Comparison of ENCODE assay signal across 8 cellular contexts in the genomic region with DNA sequence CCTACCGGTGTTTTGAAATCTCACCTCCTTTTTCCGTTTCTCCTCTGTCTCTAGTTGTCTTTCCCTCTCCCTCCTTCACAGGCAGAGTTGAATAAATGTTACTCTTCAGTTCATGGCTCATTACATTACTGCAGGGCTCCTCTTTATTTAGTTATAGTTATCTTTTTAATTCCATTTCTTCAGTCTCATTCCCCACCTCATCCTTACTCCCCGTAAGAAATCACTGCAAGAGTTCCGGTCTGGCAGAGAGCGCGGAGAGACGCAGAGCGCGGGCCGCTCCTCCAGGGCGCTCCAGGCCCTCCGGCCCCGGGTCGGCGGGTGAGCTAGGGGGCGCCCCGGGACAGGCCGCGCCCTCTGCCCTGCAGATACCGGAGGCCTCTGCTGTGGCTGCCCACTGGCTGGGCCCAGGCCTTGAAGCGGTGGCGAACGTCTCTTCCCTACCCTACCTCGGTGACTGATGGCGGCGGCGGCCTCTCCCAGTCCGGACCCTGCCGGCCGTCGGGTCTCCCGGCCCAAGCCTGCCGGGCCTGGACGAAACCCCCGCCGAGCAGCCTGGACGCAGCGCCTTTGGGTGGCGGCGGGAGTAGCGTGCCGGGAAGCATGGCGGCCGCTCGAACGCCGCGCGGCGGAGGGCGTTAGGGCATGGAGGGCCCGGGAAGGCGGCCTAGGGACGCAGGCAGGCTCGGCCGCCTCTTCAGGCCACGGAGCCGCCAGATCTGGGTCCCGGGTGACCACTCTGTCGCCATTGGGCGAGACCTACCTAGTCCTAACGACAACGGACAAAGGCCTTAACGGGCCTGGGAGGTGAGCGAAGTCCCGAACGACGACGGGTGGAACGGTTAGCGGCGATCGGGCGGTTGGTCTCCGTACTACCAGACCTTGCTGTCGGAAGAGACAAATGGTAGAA. TPM values are rescaled to one million over a fixed set of nuclear protein-coding genes. Genes with fewer than 3 reads are reported as not detected.
DNase-seq lines count a peak whose midpoint lies in the region; ATAC-seq and TF ChIP-seq lines count a peak whose summit lies in the region.

No MANE protein-coding gene starts in this region.

- no peaks in the 10 kb centered on the region for H3K9me3 ChIP-seq in colonic mucosa

- TF ChIP-seq CTCF in GM12874 (IDR thresholded peaks at IDR 0.05; ENCODE audit: insufficient read depth, low read depth, low read length) (peak; percentile 59), colonic mucosa (IDR thresholded peaks at IDR 0.05) (peak; percentile 36)

- H3K4me3 ChIP-seq in colonic mucosa: peak overlapping the region; percentile 58

- DNase-seq in NCI-H1105 treated with DMSO at 0.1 percent for 48 hours (lab: John Stamatoyannopoulos, UW) (peak; percentile 57), colonic mucosa (peak; percentile 83), left lobe of liver (ENCODE audit: low spot score) (peak; percentile 64), NCI-H1436 (lab: John Stamatoyannopoulos, UW) (no peak)
- peak; percentile 50 for DNase-seq in activated CD4-positive, alpha-beta T cell treated with anti-CD3 and anti-CD28 coated beads for 1 hour
- peak; percentile 68 to 76 for DNase-seq in stimulated activated CD4-positive, alpha-beta T cell treated with anti-CD3 and anti-CD28 coated beads, Interleukin-2, amount 100 ng/mL, for 24 hours

- peak overlapping the region; percentile 94 for H3K27ac ChIP-seq in colonic mucosa

- intact Hi-C loops in colonic mucosa (cut with DNase I): no loop called here

- H3K9ac ChIP-seq in colonic mucosa (ENCODE audit: low read depth in 2 of 2, low read length in 2 of 2): peak overlapping the region; percentile 72 to 93

- no peaks in the 10 kb centered on the region for H3K27me3 ChIP-seq in colonic mucosa

- ATAC-seq in HG02588 (IDR thresholded peaks at IDR 0.05; ENCODE audit: unreplicated experiment) (peak; percentile 78), left lobe of liver (peak; percentile 64)

- no peaks in the 10 kb centered on the region for H3K36me3 ChIP-seq in colonic mucosa

- H3K4me1 ChIP-seq in colonic mucosa: no peaks in the 10 kb centered on the region

RNA-seq across cellular contexts. Expression of a gene that starts 16.4 kb away (rescaled TPM):
- total RNA-seq in colonic mucosa (10 to 100 TPM; 40.6 to 56.0 TPM), left lobe of liver (4.7 TPM)

RNA-seq across cellular contexts. Expression of a gene that starts 21.6 kb away (rescaled TPM):
- total RNA-seq in colonic mucosa (not detected), left lobe of liver (not detected)
